In the genomic region with DNA sequence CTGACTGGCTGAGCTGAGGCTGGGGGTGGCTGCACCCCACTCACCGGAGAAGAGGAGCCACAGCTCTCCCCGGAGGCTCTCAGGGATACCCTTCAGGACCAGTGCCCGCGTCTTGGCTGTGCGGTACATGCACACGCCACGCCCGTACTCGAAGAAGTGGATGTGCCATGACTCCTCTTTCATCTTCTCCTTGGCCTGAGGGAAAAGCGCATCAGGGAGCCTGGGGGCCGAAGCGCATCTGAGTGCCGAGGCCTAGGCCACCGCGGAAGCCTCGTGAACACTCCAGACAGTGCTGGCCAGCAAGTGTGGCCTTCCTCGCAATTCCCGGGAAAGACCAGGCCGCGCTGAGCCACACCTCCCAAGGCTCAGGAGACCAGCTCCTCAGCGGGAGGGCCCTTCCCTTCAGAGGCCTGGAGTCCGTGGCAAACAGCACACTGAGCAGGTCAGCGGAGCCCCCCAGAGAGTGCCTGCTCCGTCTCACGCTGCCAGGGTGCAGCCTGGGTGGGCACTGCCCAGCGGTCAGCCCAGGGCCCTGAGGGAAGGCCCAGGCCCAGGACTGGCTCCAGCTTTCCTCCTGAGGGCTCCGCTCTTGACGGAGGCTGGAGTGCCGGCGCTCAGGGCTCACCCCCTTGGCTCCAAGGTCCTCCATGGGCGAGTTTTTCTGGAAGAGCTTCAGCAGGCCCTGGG, we compare ENCODE assay signal across 23 cellular contexts.
"Had no signal": no experiment of that assay in that cellular context is flagged by ENCODE, and none has a peak within 500 bp of the region (broad histone marks: within the 10 kb centered on the region; RNA-seq: fewer than 3 reads in every experiment).

No MANE protein-coding gene starts in this region.

- DNase-seq: activated B cell treated with CpG ODN at 0.5 μM for 24 hours; activated CD4-positive, alpha-beta T cell treated with anti-CD3 and anti-CD28 coated beads for 36 hours; activated CD4-positive, alpha-beta T cell treated with anti-CD3 and anti-CD28 coated beads, Interleukin-2, amount 50 U/mL, for 4 hours; activated CD8-positive, alpha-beta memory T cell treated with anti-CD3 and anti-CD28 coated beads for 24 hours; activated CD8-positive, alpha-beta memory T cell treated with anti-CD3 and anti-CD28 coated beads, Interleukin-2, amount 50 U/mL, for 4 hours; activated T-cell treated with anti-CD3 and anti-CD28 coated beads, Interleukin-2, amount 50 U/mL, for 24 hours; dermis blood vessel endothelial cell; effector CD8-positive, alpha-beta T cell; head of caudate nucleus; hypothalamus; mesendoderm; naive B cell; occipital lobe; sigmoid colon; stimulated activated CD4-positive, alpha-beta T cell treated with anti-CD3 and anti-CD28 coated beads, Interleukin-4, amount 100 ng/mL, for 24 hours; stimulated activated naive CD8-positive, alpha-beta T cell treated with anti-CD3 and anti-CD28 coated beads, Interleukin-15, amount 100 ng/mL, for 72 hours; T-helper 17 cell had no signal

- H3K4me3 Mint-ChIP-seq: activated B cell treated with CpG ODN at 0.5 μM for 24 hours; activated CD4-positive, alpha-beta T cell treated with anti-CD3 and anti-CD28 coated beads for 36 hours; activated T-cell treated with anti-CD3 and anti-CD28 coated beads, Interleukin-2, amount 50 U/mL, for 24 hours; activated T-helper 17 cell treated with anti-CD3 and anti-CD28 coated beads, Interleukin-2, amount 50 U/mL, for 72 hours; brain; naive B cell; neural crest cell; stimulated activated naive CD8-positive, alpha-beta T cell treated with anti-CD3 and anti-CD28 coated beads, Interleukin-15, amount 100 ng/mL, for 72 hours; T-helper 17 cell had no signal

- H3K27me3 ChIP-seq: sigmoid colon, tibial nerve had no signal

- H3K4me3 ChIP-seq: sigmoid colon, tibial nerve had no signal

- H3K4me1 Mint-ChIP-seq: activated B cell treated with CpG ODN at 0.5 μM for 24 hours; activated CD4-positive, alpha-beta T cell treated with anti-CD3 and anti-CD28 coated beads for 36 hours; brain; neural crest cell; stimulated activated naive CD8-positive, alpha-beta T cell treated with anti-CD3 and anti-CD28 coated beads, Interleukin-15, amount 100 ng/mL, for 72 hours had no signal

- H3K27ac ChIP-seq: sigmoid colon, tibial nerve had no signal

- H3K27me3 Mint-ChIP-seq: activated B cell treated with CpG ODN at 0.5 μM for 24 hours; activated CD4-positive, alpha-beta T cell treated with anti-CD3 and anti-CD28 coated beads for 36 hours; activated T-cell treated with anti-CD3 and anti-CD28 coated beads, Interleukin-2, amount 50 U/mL, for 24 hours; activated T-helper 17 cell treated with anti-CD3 and anti-CD28 coated beads, Interleukin-2, amount 50 U/mL, for 72 hours; brain; naive B cell; stimulated activated naive CD8-positive, alpha-beta T cell treated with anti-CD3 and anti-CD28 coated beads, Interleukin-15, amount 100 ng/mL, for 72 hours; T-helper 17 cell had no signal

- H3K4me1 ChIP-seq: sigmoid colon had no signal

- ATAC-seq: activated CD4-positive, alpha-beta T cell treated with anti-CD3 and anti-CD28 coated beads for 36 hours; activated naive CD4-positive, alpha-beta T cell treated with anti-CD3 and anti-CD28 coated beads, Interleukin-2, amount 50 U/mL, for 72 hours; activated T-helper 17 cell treated with anti-CD3 and anti-CD28 coated beads, Interleukin-2, amount 50 U/mL, for 72 hours; esophagus mucosa; T-helper 17 cell had no signal

- H3K27ac Mint-ChIP-seq: activated B cell treated with CpG ODN at 0.5 μM for 24 hours; activated CD4-positive, alpha-beta T cell treated with anti-CD3 and anti-CD28 coated beads for 36 hours; activated naive CD4-positive, alpha-beta T cell treated with anti-CD3 and anti-CD28 coated beads, Interleukin-2, amount 50 U/mL, for 72 hours; activated T-cell treated with anti-CD3 and anti-CD28 coated beads, Interleukin-2, amount 50 U/mL, for 24 hours; activated T-helper 17 cell treated with anti-CD3 and anti-CD28 coated beads, Interleukin-2, amount 50 U/mL, for 72 hours; brain; stimulated activated naive CD8-positive, alpha-beta T cell treated with anti-CD3 and anti-CD28 coated beads, Interleukin-15, amount 100 ng/mL, for 72 hours; T-helper 17 cell had no signal
